In genomic region chr1:91805343-91805801, GRCh38 we compare ENCODE assay signal across 12 cellular contexts.
DNase-seq lines count a peak whose midpoint lies in the region; ATAC-seq and TF ChIP-seq lines count a peak whose summit lies in the region.
"Had no signal": no experiment of that assay in that cellular context is flagged by ENCODE, and none has a peak within 500 bp of the region (broad histone marks: within the 10 kb centered on the region; RNA-seq: fewer than 3 reads in every experiment).

No MANE protein-coding gene starts in this region.

- H4K20me1 ChIP-seq in hepatocyte (ENCODE audit: insufficient read depth, poor library complexity, severe bottlenecking), result no peaks in the 10 kb centered on the region

- H2AFZ ChIP-seq in hepatocyte, result no peak overlapping the region

- 57% methylated on average over 8 of the region's 8 CpGs for whole genome bisulfite sequencing in hepatocyte (ENCODE audit: low lambda C conversion rate, missing lambda C conversion rate)

- H3K27me3 Mint-ChIP-seq in activated CD8-positive, alpha-beta memory T cell treated with anti-CD3 and anti-CD28 coated beads, Interleukin-2, amount 10 ng/mL, durations not matched to agents 7 days and 5 days, result peaks cover 15% of the 10 kb centered on the region
- H3K27me3 Mint-ChIP-seq in activated CD4-positive, alpha-beta memory T cell treated with anti-CD3 and anti-CD28 coated beads, Interleukin-2, amount 10 ng/mL, durations not matched to agents 7 days and 5 days, result peaks cover 2% of the 10 kb centered on the region
- H3K27me3 Mint-ChIP-seq: stimulated activated naive B cell treated with anti-CD40 and anti-IgM and Interleukin-4, amounts not matched to agents 10 μg/mL and 1 μg/mL and 100 μg/mL, for 72 hours had no signal

- H3K9me3 ChIP-seq in hepatocyte (ENCODE audit: low read depth) (no peaks in the 10 kb centered on the region), stomach smooth muscle (ENCODE audit: control insufficient read depth in 2 of 2, low read length in 2 of 2) (no peaks in the 10 kb centered on the region)

- H3K27ac ChIP-seq in hepatocyte (peak overlapping the region; percentile 10), stomach smooth muscle (ENCODE audit: low read length) (peak overlapping the region; percentile 71)

- H3K9ac ChIP-seq in stomach smooth muscle (ENCODE audit: low read length in 2 of 2), result peak overlapping the region in 1 of 2 donors; percentile 42

- peaks cover 10% of the 10 kb centered on the region for H3K36me3 Mint-ChIP-seq in activated CD8-positive, alpha-beta memory T cell treated with anti-CD3 and anti-CD28 coated beads, Interleukin-2, amount 10 ng/mL, durations not matched to agents 7 days and 5 days
- peaks cover 29% of the 10 kb centered on the region for H3K36me3 Mint-ChIP-seq in activated CD4-positive, alpha-beta memory T cell treated with anti-CD3 and anti-CD28 coated beads, Interleukin-2, amount 10 ng/mL, durations not matched to agents 7 days and 5 days (ENCODE audit: low read depth)
- H3K36me3 Mint-ChIP-seq: memory B cell; stimulated activated naive B cell treated with anti-CD40 and anti-IgM and Interleukin-4, amounts not matched to agents 10 μg/mL and 1 μg/mL and 100 μg/mL, for 72 hours had no signal

- peaks cover 13% of the 10 kb centered on the region for H3K4me1 ChIP-seq in hepatocyte (ENCODE audit: insufficient read depth)
- peaks cover 56% of the 10 kb centered on the region for H3K4me1 ChIP-seq in stomach smooth muscle (ENCODE audit: control insufficient read depth, insufficient read depth, low read length)

- H3K27ac Mint-ChIP-seq in activated CD8-positive, alpha-beta memory T cell treated with anti-CD3 and anti-CD28 coated beads, Interleukin-2, amount 10 ng/mL, durations not matched to agents 7 days and 5 days, result peak overlapping the region; percentile 88
- peak overlapping the region; percentile 95 for H3K27ac Mint-ChIP-seq in activated CD4-positive, alpha-beta memory T cell treated with anti-CD3 and anti-CD28 coated beads, Interleukin-2, amount 10 ng/mL, durations not matched to agents 7 days and 5 days

- no peaks in the 10 kb centered on the region for H3K36me3 ChIP-seq in hepatocyte (replicated peaks; ENCODE audit: insufficient read depth, low read depth)
- no peaks in the 10 kb centered on the region for H3K36me3 ChIP-seq in stomach smooth muscle (ENCODE audit: control insufficient read depth in 2 of 2, insufficient read depth in 2 of 2, low read length in 2 of 2)

- no peak overlapping the region for H3K4me2 ChIP-seq in hepatocyte

- DNase-seq in activated CD8-positive, alpha-beta memory T cell treated with anti-CD3 and anti-CD28 coated beads, Interleukin-2, amount 10 ng/mL, durations not matched to agents 7 days and 5 days, result peak; percentile 46
- DNase-seq in activated CD8-positive, alpha-beta memory T cell treated with anti-CD3 and anti-CD28 coated beads for 24 hours, result no peak
- DNase-seq in activated CD4-positive, alpha-beta memory T cell treated with anti-CD3 and anti-CD28 coated beads, Interleukin-2, amount 10 ng/mL, durations not matched to agents 7 days and 5 days, result peak; percentile 25
- no peak for DNase-seq in hepatocyte (ENCODE audit: low spot score)
- no peak for DNase-seq in GM03348 (ENCODE audit: low spot score)
- no peak for DNase-seq in NCI-H1417 (lab: John Stamatoyannopoulos, UW)
- DNase-seq in RKO (ENCODE audit: low spot score), result no peak
- DNase-seq: cortex of kidney; NCI-H446; stimulated activated naive B cell treated with anti-CD40 and anti-IgM and Interleukin-4, amounts not matched to agents 10 μg/mL and 1 μg/mL and 100 μg/mL, for 72 hours had no signal

- peaks cover 64% of the 10 kb centered on the region for H3K4me1 Mint-ChIP-seq in activated CD8-positive, alpha-beta memory T cell treated with anti-CD3 and anti-CD28 coated beads, Interleukin-2, amount 10 ng/mL, durations not matched to agents 7 days and 5 days
- H3K4me1 Mint-ChIP-seq in activated CD4-positive, alpha-beta memory T cell treated with anti-CD3 and anti-CD28 coated beads, Interleukin-2, amount 10 ng/mL, durations not matched to agents 7 days and 5 days, result peaks cover 78% of the 10 kb centered on the region

- no peak overlapping the region for H3K4me3 Mint-ChIP-seq in activated CD8-positive, alpha-beta memory T cell treated with anti-CD3 and anti-CD28 coated beads, Interleukin-2, amount 10 ng/mL, durations not matched to agents 7 days and 5 days
- no peak overlapping the region for H3K4me3 Mint-ChIP-seq in activated CD4-positive, alpha-beta memory T cell treated with anti-CD3 and anti-CD28 coated beads, Interleukin-2, amount 10 ng/mL, durations not matched to agents 7 days and 5 days
- H3K4me3 Mint-ChIP-seq: memory B cell had no signal

- H3K9me2 ChIP-seq in hepatocyte (replicated peaks; ENCODE audit: insufficient read depth), result no peaks in the 10 kb centered on the region

- CTCF ChIA-PET in activated CD8-positive, alpha-beta memory T cell treated with anti-CD3 and anti-CD28 coated beads, Interleukin-2, amount 10 ng/mL, durations not matched to agents 7 days and 5 days (lab: Charles Lee), result interaction anchor here (0.6 to 2.6 kb wide), 5 partner anchors 37 to 293 kb away, joined by 3 to 13 read pairs (median 4); no protein-coding TSS in a partner anchor
- CTCF ChIA-PET in activated CD4-positive, alpha-beta memory T cell treated with anti-CD3 and anti-CD28 coated beads, Interleukin-2, amount 10 ng/mL, durations not matched to agents 7 days and 5 days (lab: Charles Lee), result interaction anchor here (1.0 to 2.1 kb wide), 6 partner anchors 9 to 293 kb away, joined by 3 to 12 read pairs (median 4); partner anchors contain the start of gene TGFBR3

- H3K27me3 ChIP-seq in hepatocyte (no peaks in the 10 kb centered on the region), stomach smooth muscle (ENCODE audit: control insufficient read depth in 1 of 2, insufficient read depth in 2 of 2, low read length in 2 of 2) (no peaks in the 10 kb centered on the region)

- H3K9me3 Mint-ChIP-seq in activated CD8-positive, alpha-beta memory T cell treated with anti-CD3 and anti-CD28 coated beads, Interleukin-2, amount 10 ng/mL, durations not matched to agents 7 days and 5 days (ENCODE audit: low read depth), result no peaks in the 10 kb centered on the region
- no peaks in the 10 kb centered on the region for H3K9me3 Mint-ChIP-seq in activated CD4-positive, alpha-beta memory T cell treated with anti-CD3 and anti-CD28 coated beads, Interleukin-2, amount 10 ng/mL, durations not matched to agents 7 days and 5 days
- H3K9me3 Mint-ChIP-seq: memory B cell; stimulated activated naive B cell treated with anti-CD40 and anti-IgM and Interleukin-4, amounts not matched to agents 10 μg/mL and 1 μg/mL and 100 μg/mL, for 72 hours had no signal

- TF ChIP-seq CTCF in hepatocyte (IDR thresholded peaks at IDR 0.05; ENCODE audit: poor library complexity), result no peak

- peaks cover 40% of the 10 kb centered on the region for H3K79me2 ChIP-seq in hepatocyte

- ATAC-seq in activated CD8-positive, alpha-beta memory T cell treated with anti-CD3 and anti-CD28 coated beads, Interleukin-2, amount 10 ng/mL, durations not matched to agents 7 days and 5 days, result no peak
- ATAC-seq: stimulated activated naive B cell treated with anti-CD40 and anti-IgM and Interleukin-4, amounts not matched to agents 10 μg/mL and 1 μg/mL and 100 μg/mL, for 72 hours had no signal

- no peak overlapping the region for H3K4me3 ChIP-seq in hepatocyte
- H3K4me3 ChIP-seq in stomach smooth muscle (ENCODE audit: low read length in 2 of 2), result peak overlapping the region in 1 of 2 donors; percentile 44

- POLR2A ChIA-PET in activated CD4-positive, alpha-beta memory T cell treated with anti-CD3 and anti-CD28 coated beads, Interleukin-2, amount 10 ng/mL, durations not matched to agents 7 days and 5 days (lab: Charles Lee), result interaction anchor here (1.1 to 4.1 kb wide), 8 partner anchors 29 to 284 kb away, joined by 3 to 30 read pairs (median 6); partner anchors contain the start of gene TGFBR3

Comparison
In these comparisons a context has a peak if more than half of its experiments do, and no peak if none do; other contexts are left out.
1. DNase-seq: peak in activated CD8-positive, alpha-beta memory T cell treated with anti-CD3 and anti-CD28 coated beads, Interleukin-2, amount 10 ng/mL, durations not matched to agents 7 days and 5 days (single experiment) and activated CD4-positive, alpha-beta memory T cell treated with anti-CD3 and anti-CD28 coated beads, Interleukin-2, amount 10 ng/mL, durations not matched to agents 7 days and 5 days (single experiment); none in activated CD8-positive, alpha-beta memory T cell treated with anti-CD3 and anti-CD28 coated beads for 24 hours (single experiment), hepatocyte (single experiment), GM03348 (single experiment), NCI-H1417 (0 of 3) and RKO (single experiment).